Comparison of ENCODE assay signal across 8 cellular contexts in genomic region chr2:160918909-160919503, GRCh38.
DNase-seq lines count a peak whose midpoint lies in the region; ATAC-seq, FAIRE-seq and TF ChIP-seq lines count a peak whose summit lies in the region.

No MANE protein-coding gene starts in this region.

- DNase-seq in EH (ENCODE audit: low read depth): peak; percentile 54
- peak; percentile 81 for DNase-seq in HT-29 (ENCODE audit: low spot score)
- peak; percentile 29 for DNase-seq in SW480 (ENCODE audit: low spot score)
- DNase-seq in bronchial epithelial cell (ENCODE audit: low read depth): peak; percentile 54
- peak; percentile 9 for DNase-seq in kidney glomerular epithelial cell (lab: John Stamatoyannopoulos, UW)
- DNase-seq in stimulated activated naive CD8-positive, alpha-beta T cell treated with anti-CD3 and anti-CD28 coated beads, Interleukin-15, amount 100 ng/mL, for 72 hours: peak; percentile 5 to 26
- no peak for DNase-seq in NCI-H2227 treated with DMSO at 0.1 percent for 48 hours (lab: John Stamatoyannopoulos, UW)

- H3K27me3 Mint-ChIP-seq in stimulated activated naive CD8-positive, alpha-beta T cell treated with anti-CD3 and anti-CD28 coated beads, Interleukin-15, amount 100 ng/mL, for 72 hours: no peaks in the 10 kb centered on the region

- ATAC-seq in stimulated activated naive CD8-positive, alpha-beta T cell treated with anti-CD3 and anti-CD28 coated beads, Interleukin-15, amount 100 ng/mL, for 72 hours: no peak
- ATAC-seq in HG02852 (IDR thresholded peaks at IDR 0.05; ENCODE audit: unreplicated experiment): no peak

- H3K4me3 Mint-ChIP-seq in stimulated activated naive CD8-positive, alpha-beta T cell treated with anti-CD3 and anti-CD28 coated beads, Interleukin-15, amount 100 ng/mL, for 72 hours: no peak overlapping the region

- H3K27ac Mint-ChIP-seq in stimulated activated naive CD8-positive, alpha-beta T cell treated with anti-CD3 and anti-CD28 coated beads, Interleukin-15, amount 100 ng/mL, for 72 hours: no peak overlapping the region

- no peak for FAIRE-seq in bronchial epithelial cell (lab: Jason Lieb, UNC)

- no peak overlapping the region for H3K4me3 ChIP-seq in bronchial epithelial cell (ENCODE audit: low read depth, low read length)

- no peaks in the 10 kb centered on the region for H3K36me3 ChIP-seq in bronchial epithelial cell (ENCODE audit: control insufficient read depth, insufficient read depth, low read length)

- H3K4me1 Mint-ChIP-seq in stimulated activated naive CD8-positive, alpha-beta T cell treated with anti-CD3 and anti-CD28 coated beads, Interleukin-15, amount 100 ng/mL, for 72 hours: no peaks in the 10 kb centered on the region

- peaks cover 0 to 11% of the 10 kb centered on the region in 2 donors for H3K9me3 Mint-ChIP-seq in stimulated activated naive CD8-positive, alpha-beta T cell treated with anti-CD3 and anti-CD28 coated beads, Interleukin-15, amount 100 ng/mL, for 72 hours

- H3K27me3 ChIP-seq in bronchial epithelial cell (ENCODE audit: control insufficient read depth, insufficient read depth, low read length): no peaks in the 10 kb centered on the region

- peak; percentile 81 for TF ChIP-seq CTCF in bronchial epithelial cell (IDR thresholded peaks at IDR 0.05; ENCODE audit: insufficient read depth, low read length, severe bottlenecking)
